ENCODE assay signal across 1 cellular context in the genomic region with DNA sequence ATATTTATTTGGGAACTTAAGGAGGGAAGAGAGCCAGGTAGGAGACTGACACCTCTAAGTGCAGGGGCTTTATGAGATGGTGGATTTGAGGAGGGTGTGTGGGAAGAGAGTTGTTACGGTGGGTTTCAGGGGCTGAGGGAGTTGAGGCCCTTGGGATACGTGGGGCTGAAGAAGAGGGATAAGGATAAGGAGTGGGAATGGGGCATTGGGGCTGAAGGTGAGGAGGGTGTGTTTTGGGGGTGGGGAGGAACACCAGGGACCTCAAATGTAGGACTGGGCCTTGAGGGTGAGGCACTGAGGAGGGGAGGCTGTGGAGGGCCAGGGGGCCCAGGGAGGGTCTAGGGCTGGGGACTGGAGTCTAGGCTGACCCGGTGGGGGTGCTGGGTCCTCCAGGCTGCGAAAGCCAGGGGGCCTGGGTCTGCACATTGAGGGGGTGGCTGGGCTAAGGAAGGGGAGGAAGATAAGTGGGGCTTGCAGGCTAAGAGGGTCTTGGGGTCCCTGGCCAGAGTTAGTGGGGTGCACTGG.
TF ChIP-seq lines count a peak whose summit lies in the region.

No MANE protein-coding gene starts in this region.

TF ChIP-seq in H1, 55 proteins besides CTCF, POLR2A, EP300 and RAD21:
- TF ChIP-seq ASH2L (IDR thresholded peaks at IDR 0.05; ENCODE audit: low read length) (no peak), ZNF274 (IDR thresholded peaks at IDR 0.05; ENCODE audit: borderline replicate concordance, extremely low read depth, low read length) (no peak), TEAD4 (IDR thresholded peaks at IDR 0.05; ENCODE audit: low read depth, low read length) (no peak), BRCA1 (IDR thresholded peaks at IDR 0.05; ENCODE audit: low read depth, low read length) (no peak), BCL11A (IDR thresholded peaks at IDR 0.05; ENCODE audit: low read depth in 2 of 2, low read length in 2 of 2) (no peak), NRF1 (IDR thresholded peaks at IDR 0.05; ENCODE audit: low read depth, low read length) (no peak), RFX5 (IDR thresholded peaks at IDR 0.05; ENCODE audit: borderline replicate concordance, low read depth, low read length) (no peak), SRF (IDR thresholded peaks at IDR 0.05; ENCODE audit: low read depth, low read length) (no peak)
